18 cellular contexts compared by ENCODE assay signal in the genomic region with DNA sequence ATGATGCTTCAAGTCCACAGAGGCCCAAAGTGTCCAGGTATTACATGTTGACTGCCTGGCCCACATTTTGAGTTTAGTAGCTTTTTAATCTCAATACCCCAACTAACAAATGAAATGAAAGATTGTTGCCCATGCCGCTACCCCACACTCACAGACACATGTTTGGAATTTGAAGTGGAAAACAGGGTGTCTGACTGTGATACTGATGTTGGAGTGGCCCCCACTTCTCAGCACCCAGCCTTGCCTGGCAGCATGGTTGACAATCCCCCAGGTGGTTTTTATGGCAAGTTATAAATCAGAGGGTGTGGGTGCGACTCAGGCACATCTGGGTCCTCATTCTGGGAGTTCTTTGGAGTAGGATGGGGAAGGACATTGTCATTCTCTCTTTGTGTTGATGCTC.
DNase-seq lines count a peak whose midpoint lies in the region; ATAC-seq, FAIRE-seq and TF ChIP-seq lines count a peak whose summit lies in the region.
"Had no signal": no experiment of that assay in that cellular context is flagged by ENCODE, and none has a peak within 500 bp of the region (broad histone marks: within the 10 kb centered on the region; RNA-seq: fewer than 3 reads in every experiment).

No MANE protein-coding gene starts in this region.

- ATAC-seq in IMR-90 (ENCODE audit: low read depth) (no peak), GM18502 (IDR thresholded peaks at IDR 0.05; ENCODE audit: poor library complexity, unreplicated experiment) (no peak)

- POLR2A ChIA-PET in IMR-90 (lab: Charles Lee; ENCODE audit: unreplicated experiment), result no interaction called here

- in situ Hi-C loops in IMR-90 (cut with MboI; ENCODE audit: low sequenced_read_pairs), result no loop called here

- H3K9me3 Mint-ChIP-seq in nephron, result no peaks in the 10 kb centered on the region

- H4K91ac ChIP-seq in IMR-90 (ENCODE audit: insufficient read depth, low read depth, low read length), result no peak overlapping the region

- BruUV-seq in IMR-90 (replicated peaks; lab: Mats Ljungman, UMichigan), result no TSS peak

- H4K5ac ChIP-seq in IMR-90 (ENCODE audit: low read depth, low read length), result no peak overlapping the region

- H3K27me3 Mint-ChIP-seq in nephron (ENCODE audit: low read depth), result peaks cover 20% of the 10 kb centered on the region

- DNase-seq in IMR-90, result no peak
- DNase-seq in activated CD8-positive, alpha-beta memory T cell treated with anti-CD3 and anti-CD28 coated beads, Interleukin-2, amount 50 U/mL, for 48 hours, result peak; percentile 30
- peak; percentile 29 for DNase-seq in ureter (ENCODE audit: low spot score)
- no peak for DNase-seq in small intestine
- DNase-seq in frontal cortex (ENCODE audit: low spot score in 2 of 2), result no peak
- DNase-seq: ACHN, H7, NCI-H1417 treated with DMSO at 0.1 percent for 48 hours, NCI-H187 treated with DMSO at 0.1 percent for 48 hours, NCI-H2227 treated with DMSO at 0.1 percent for 48 hours, NCI-H524, PC-9, SIG-M5 had no signal

- no peak overlapping the region for H2BK15ac ChIP-seq in IMR-90 (ENCODE audit: low read depth, low read length)

- H3K56ac ChIP-seq in IMR-90 (ENCODE audit: extremely low read depth, insufficient read depth, low read length), result no peak overlapping the region

- no peaks in the 10 kb centered on the region for H4K20me1 ChIP-seq in IMR-90 (ENCODE audit: insufficient read depth, low read length)

- no peak overlapping the region for H3K4ac ChIP-seq in IMR-90 (ENCODE audit: low read depth, low read length)

- H3K36me3 ChIP-seq in IMR-90 (ENCODE audit: control insufficient read depth, insufficient read depth, low read length) (no peaks in the 10 kb centered on the region), small intestine (ENCODE audit: control insufficient read depth in 2 of 2, insufficient read depth in 2 of 2, low read length in 2 of 2) (no peaks in the 10 kb centered on the region)

- no peak overlapping the region for H2BK5ac ChIP-seq in IMR-90 (ENCODE audit: low read depth, low read length, poor library complexity, severe bottlenecking)

- no peak overlapping the region for H3K4me2 ChIP-seq in IMR-90 (ENCODE audit: low read depth, low read length)
- H3K4me2 ChIP-seq: KMS-11, PC-9 had no signal

- no peak overlapping the region for H3K4me3 Mint-ChIP-seq in nephron

- H3K27ac Mint-ChIP-seq in nephron, result peak overlapping the region; percentile 77 to 94 (median 89)

- H3K27me3 ChIP-seq in IMR-90 (ENCODE audit: control insufficient read depth, insufficient read depth, low read length) (peaks cover 35% of the 10 kb centered on the region), small intestine (ENCODE audit: control insufficient read depth in 2 of 2, insufficient read depth in 2 of 2, low read length in 2 of 2) (no peaks in the 10 kb centered on the region)

- no peaks in the 10 kb centered on the region for H3K36me3 Mint-ChIP-seq in nephron (ENCODE audit: low read depth)

- TF ChIP-seq CTCF in IMR-90 (conservative IDR thresholded peaks at IDR 0.05; ENCODE audit: low read depth, low read length) (no peak), nephron (IDR thresholded peaks at IDR 0.05; ENCODE audit: unreplicated experiment in 3 of 3) (no peak)

- H3K18ac ChIP-seq in IMR-90 (ENCODE audit: low read depth, low read length), result no peak overlapping the region; the same call in 1 of the 2 replicates

- no peak overlapping the region for H2BK120ac ChIP-seq in IMR-90 (ENCODE audit: low read depth, low read length)

- no peak overlapping the region for H3K23ac ChIP-seq in IMR-90 (ENCODE audit: low read depth, low read length)

- no peak overlapping the region for H4K8ac ChIP-seq in IMR-90 (ENCODE audit: low read depth in 2 of 2, low read length in 2 of 2)

- TF ChIP-seq RAD21 in IMR-90 (IDR thresholded peaks at IDR 0.05; ENCODE audit: low read length), result no peak

- no peak overlapping the region for H3K4me3 ChIP-seq in IMR-90 (ENCODE audit: insufficient read depth, low read depth, low read length)
- H3K4me3 ChIP-seq in small intestine (ENCODE audit: low read depth in 1 of 2, low read length in 2 of 2), result no peak overlapping the region
- H3K4me3 ChIP-seq: PC-9 had no signal

- H3K79me1 ChIP-seq in IMR-90 (ENCODE audit: low read depth in 1 of 2, low read length in 2 of 2), result no peaks in the 10 kb centered on the region

- H3K27ac ChIP-seq in IMR-90 (ENCODE audit: insufficient read depth, low read length) (no peak overlapping the region), small intestine (ENCODE audit: low read depth in 1 of 2, low read length in 1 of 2) (no peak overlapping the region)
- H3K27ac ChIP-seq: KMS-11, PC-9, RWPE1 had no signal

- dilution Hi-C loops in IMR-90 (cut with HindIII; ENCODE audit: low sequenced_read_pairs, unreplicated experiment), result no loop called here

- H3K14ac ChIP-seq in IMR-90 (replicated peaks; ENCODE audit: low read depth, low read length), result no peak overlapping the region

- H3K9me3 ChIP-seq in IMR-90 (ENCODE audit: control insufficient read depth, insufficient read depth, low read length) (no peaks in the 10 kb centered on the region), small intestine (ENCODE audit: control insufficient read depth, low read depth) (no peaks in the 10 kb centered on the region)

- FAIRE-seq in small intestine (lab: Jason Lieb, UNC), result no peak
- no peak for FAIRE-seq in frontal cortex (lab: Jason Lieb, UNC)
- FAIRE-seq: G401.6 had no signal

- no peak overlapping the region for H2AFZ ChIP-seq in IMR-90 (replicated peaks; ENCODE audit: low read length, poor library complexity)
- H2AFZ ChIP-seq: PC-9 had no signal

- H2AK5ac ChIP-seq in IMR-90 (ENCODE audit: low read depth, low read length), result 0 out of 2 replicates have a peak overlapping the region, but pooled peaks have one; percentile 16

- no CpG with 5 or more reads among the region's 2 CpGs for WGBS in IMR-90 (ENCODE audit: extremely low coverage in 2 of 2, insufficient read length in 1 of 2), 2 experiments
- WGBS in small intestine, 3 donors, result 70 to 88% (median 81%) methylated on average over 2 of the region's 2 CpGs

- TF ChIP-seq POLR2A in IMR-90 (IDR thresholded peaks at IDR 0.05; ENCODE audit: low read depth, low read length), result no peak

- CTCF ChIA-PET in IMR-90 (lab: Yijun Ruan, JAX), result interaction anchor here (0.6 kb wide), 1 partner anchor 1350 kb away, joined by 8 read pairs; no protein-coding TSS in a partner anchor

- H3K4me1 ChIP-seq in IMR-90 (ENCODE audit: control insufficient read depth, insufficient read depth, low read length) (peaks cover 7% of the 10 kb centered on the region; the same call in 1 of the 2 replicates), small intestine (ENCODE audit: control insufficient read depth in 2 of 2, insufficient read depth in 1 of 2, low read depth in 1 of 2, low read length in 1 of 2) (no peaks in the 10 kb centered on the region)

- no peak overlapping the region for H2AK9ac ChIP-seq in IMR-90 (replicated peaks; ENCODE audit: low read depth, low read length, poor library complexity)

- no peak overlapping the region for H3K9ac ChIP-seq in IMR-90 (ENCODE audit: low read depth, low read length)
- H3K9ac ChIP-seq: KMS-11 had no signal

- H2BK20ac ChIP-seq in IMR-90 (ENCODE audit: low read depth, low read length), result no peak overlapping the region

- peaks cover 41% of the 10 kb centered on the region for H3K4me1 Mint-ChIP-seq in nephron

- intact Hi-C loops in IMR-90 (cut with micrococcal nuclease), result no loop called here

- peaks cover 8% of the 10 kb centered on the region; the same call in 1 of the 2 replicates for H3K9me1 ChIP-seq in IMR-90 (ENCODE audit: insufficient read depth, low read length)

TF ChIP-seq in IMR-90, 13 proteins besides CTCF, POLR2A, EP300 and RAD21:
- TF ChIP-seq MXI1 (IDR thresholded peaks at IDR 0.05; ENCODE audit: borderline replicate concordance, low read depth, low read length), result no peak
- TF ChIP-seq FOS (IDR thresholded peaks at IDR 0.05; ENCODE audit: low read depth, low read length), result no peak
- TF ChIP-seq, protein P1, sequence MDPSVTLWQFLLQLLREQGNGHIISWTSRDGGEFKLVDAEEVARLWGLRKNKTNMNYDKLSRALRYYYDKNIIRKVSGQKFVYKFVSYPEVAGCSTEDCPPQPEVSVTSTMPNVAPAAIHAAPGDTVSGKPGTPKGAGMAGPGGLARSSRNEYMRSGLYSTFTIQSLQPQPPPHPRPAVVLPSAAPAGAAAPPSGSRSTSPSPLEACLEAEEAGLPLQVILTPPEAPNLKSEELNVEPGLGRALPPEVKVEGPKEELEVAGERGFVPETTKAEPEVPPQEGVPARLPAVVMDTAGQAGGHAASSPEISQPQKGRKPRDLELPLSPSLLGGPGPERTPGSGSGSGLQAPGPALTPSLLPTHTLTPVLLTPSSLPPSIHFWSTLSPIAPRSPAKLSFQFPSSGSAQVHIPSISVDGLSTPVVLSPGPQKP (IDR thresholded peaks at IDR 0.05; ENCODE audit: borderline replicate concordance, low read depth, low read length), result no peak
TF ChIP-seq in IMR-90: peak in this region for 0.

Comparison
In these comparisons a context has a peak if more than half of its experiments do, and no peak if none do; other contexts are left out.
1. DNase-seq: peak in activated CD8-positive, alpha-beta memory T cell treated with anti-CD3 and anti-CD28 coated beads, Interleukin-2, amount 50 U/mL, for 48 hours (single experiment) and ureter (single experiment); none in IMR-90 (single experiment), small intestine (single experiment) and frontal cortex (0 of 2).